ENCODE assay signal across 9 cellular contexts in the genomic region with DNA sequence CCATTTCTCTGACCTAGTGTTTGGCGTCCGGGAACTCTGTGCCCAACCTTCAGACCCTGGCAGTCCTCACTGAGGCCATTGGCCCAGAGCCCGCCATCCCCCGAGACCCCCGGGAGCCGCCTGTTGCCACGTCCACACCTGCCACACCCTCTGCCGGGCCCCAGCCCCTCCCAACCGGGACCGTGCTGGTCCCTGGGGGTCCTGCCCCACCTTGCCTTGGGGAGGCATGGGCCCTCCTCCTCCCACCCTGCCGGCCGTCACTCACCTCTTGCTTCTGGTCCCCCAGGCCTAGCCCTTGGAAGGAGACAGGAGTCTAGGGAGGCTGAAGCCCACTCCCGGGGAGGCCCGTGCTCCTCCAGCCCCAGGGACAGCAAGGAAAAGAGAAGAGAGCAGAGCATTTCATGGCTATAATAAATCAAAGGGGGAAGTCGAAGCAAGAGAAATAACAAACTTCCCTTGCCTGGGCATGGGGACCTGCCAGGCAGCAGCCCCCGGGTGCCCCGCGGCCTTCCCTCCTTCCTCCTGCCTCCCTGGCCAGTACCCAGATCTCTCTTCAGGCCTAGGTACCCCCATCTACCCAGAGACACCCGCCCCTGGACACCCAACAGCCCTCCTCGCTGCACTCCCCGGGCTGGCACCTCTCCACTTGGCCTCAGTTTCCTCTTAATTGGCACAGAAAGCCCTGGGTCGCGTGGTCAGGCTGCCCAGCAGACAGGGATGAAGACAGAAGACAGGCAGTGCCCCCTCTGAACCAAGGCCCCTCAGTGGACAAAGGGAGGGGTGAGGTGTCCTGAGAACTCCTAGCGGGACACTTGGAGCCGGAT. TPM values are rescaled to one million over a fixed set of nuclear protein-coding genes. Genes with fewer than 3 reads are reported as not detected.
A peak's percentile ranks its signal among the peaks of the same experiment; 100 is the strongest.
DNase-seq lines count a peak whose midpoint lies in the region.
"Had no signal": no experiment of that assay in that cellular context is flagged by ENCODE, and none has a peak within 500 bp of the region (broad histone marks: within the 10 kb centered on the region; RNA-seq: fewer than 3 reads in every experiment).

No MANE protein-coding gene starts in this region.

- H3K4me3 ChIP-seq in CD8-positive, alpha-beta memory T cell (ENCODE audit: low read length): peak overlapping the region; percentile 68
- H3K4me3 ChIP-seq in mucosa of stomach (ENCODE audit: low read length): no peak overlapping the region

- CTCF ChIA-PET in CD8-positive, alpha-beta memory T cell (lab: Charles Lee): interaction anchor here (1.3 to 10.0 kb wide), 2 partner anchors 17 to 23 kb away, joined by 3 to 106 read pairs; no protein-coding TSS in a partner anchor
- CTCF ChIA-PET in activated CD4-positive, alpha-beta memory T cell treated with anti-CD3 and anti-CD28 coated beads for 36 hours (lab: Charles Lee): interaction anchor here (0.7 kb wide), 1 partner anchor 17 kb away, joined by 3 read pairs; no protein-coding TSS in a partner anchor

- no peak for DNase-seq in CD8-positive, alpha-beta memory T cell
- no peak for DNase-seq in activated CD4-positive, alpha-beta memory T cell treated with anti-CD3 and anti-CD28 coated beads for 36 hours
- DNase-seq in cerebellum (ENCODE audit: low spot score): no peak
- no peak for DNase-seq in NCI-H446 (lab: John Stamatoyannopoulos, UW)
- DNase-seq in 8988T: no peak
- DNase-seq: EL had no signal

- peak overlapping the region; percentile 41 for H3K9ac ChIP-seq in mucosa of stomach (ENCODE audit: low read length)

- H3K4me1 ChIP-seq in CD8-positive, alpha-beta memory T cell (ENCODE audit: insufficient read depth, low read length): peaks cover 39% of the 10 kb centered on the region
- peaks cover 2% of the 10 kb centered on the region for H3K4me1 ChIP-seq in mucosa of stomach (ENCODE audit: control insufficient read depth, insufficient read depth, low read length)

- peak overlapping the region; percentile 60 to 93 (median 86) for H3K27ac Mint-ChIP-seq in CD8-positive, alpha-beta memory T cell
- peak overlapping the region; percentile 82 for H3K27ac Mint-ChIP-seq in activated CD4-positive, alpha-beta memory T cell treated with anti-CD3 and anti-CD28 coated beads for 36 hours
- H3K27ac Mint-ChIP-seq: brain had no signal

- no peaks in the 10 kb centered on the region for H3K27me3 Mint-ChIP-seq in CD8-positive, alpha-beta memory T cell
- no peaks in the 10 kb centered on the region for H3K27me3 Mint-ChIP-seq in activated CD4-positive, alpha-beta memory T cell treated with anti-CD3 and anti-CD28 coated beads for 36 hours
- H3K27me3 Mint-ChIP-seq: brain had no signal

- H3K4me1 Mint-ChIP-seq in CD8-positive, alpha-beta memory T cell: peaks cover 36 to 72% (median 51%) of the 10 kb centered on the region in 3 donors
- peaks cover 22% of the 10 kb centered on the region for H3K4me1 Mint-ChIP-seq in activated CD4-positive, alpha-beta memory T cell treated with anti-CD3 and anti-CD28 coated beads for 36 hours (ENCODE audit: low read depth)

- peak overlapping the region; percentile 79 for H3K27ac ChIP-seq in CD8-positive, alpha-beta memory T cell (ENCODE audit: low read depth, low read length)

- POLR2A ChIA-PET in CD8-positive, alpha-beta memory T cell (lab: Charles Lee): no interaction called here
- POLR2A ChIA-PET in activated CD4-positive, alpha-beta memory T cell treated with anti-CD3 and anti-CD28 coated beads for 36 hours (lab: Charles Lee): interaction anchor here (0.6 kb wide), 2 partner anchors 59 to 169 kb away, joined by 3 read pairs; no protein-coding TSS in a partner anchor

- peaks cover 0 to 1% (median 0%) of the 10 kb centered on the region in 3 donors for H3K36me3 Mint-ChIP-seq in CD8-positive, alpha-beta memory T cell
- no peaks in the 10 kb centered on the region for H3K36me3 Mint-ChIP-seq in activated CD4-positive, alpha-beta memory T cell treated with anti-CD3 and anti-CD28 coated beads for 36 hours
- H3K36me3 Mint-ChIP-seq: brain had no signal

- no peaks in the 10 kb centered on the region for H3K9me3 ChIP-seq in CD8-positive, alpha-beta memory T cell (ENCODE audit: low read length)
- H3K9me3 ChIP-seq in mucosa of stomach (ENCODE audit: control insufficient read depth, low read length): no peaks in the 10 kb centered on the region

- peak overlapping the region in 6 of 7 donors; percentile 29 to 73 (median 58) for H3K4me3 Mint-ChIP-seq in CD8-positive, alpha-beta memory T cell
- H3K4me3 Mint-ChIP-seq in activated CD4-positive, alpha-beta memory T cell treated with anti-CD3 and anti-CD28 coated beads for 36 hours: no peak overlapping the region
- H3K4me3 Mint-ChIP-seq: brain had no signal

- intact Hi-C loops in activated CD4-positive, alpha-beta memory T cell treated with anti-CD3 and anti-CD28 coated beads for 36 hours (cut with micrococcal nuclease): no loop called here

- no peaks in the 10 kb centered on the region for H3K36me3 ChIP-seq in CD8-positive, alpha-beta memory T cell (ENCODE audit: insufficient read depth, low read length)
- H3K36me3 ChIP-seq in mucosa of stomach (ENCODE audit: control insufficient read depth, insufficient read depth, low read length): no peaks in the 10 kb centered on the region

- H3K9me3 Mint-ChIP-seq in CD8-positive, alpha-beta memory T cell: no peaks in the 10 kb centered on the region
- no peaks in the 10 kb centered on the region for H3K9me3 Mint-ChIP-seq in activated CD4-positive, alpha-beta memory T cell treated with anti-CD3 and anti-CD28 coated beads for 36 hours
- H3K9me3 Mint-ChIP-seq: brain had no signal

- no peaks in the 10 kb centered on the region for H3K27me3 ChIP-seq in CD8-positive, alpha-beta memory T cell (ENCODE audit: insufficient read depth, low read length, poor library complexity, severe bottlenecking)
- no peaks in the 10 kb centered on the region for H3K27me3 ChIP-seq in mucosa of stomach (ENCODE audit: control insufficient read depth, insufficient read depth, low read length)

RNA-seq across cellular contexts. Expression of a gene that starts 13.0 kb away (rescaled TPM):
- total RNA-seq in CD8-positive, alpha-beta memory T cell: 10 to 100 TPM; 20.2 to 23.4 TPM
- 39.4 TPM for polyA plus RNA-seq in CD8-positive, alpha-beta memory T cell
- total RNA-seq in activated CD4-positive, alpha-beta memory T cell treated with anti-CD3 and anti-CD28 coated beads for 36 hours: 10 to 100 TPM; 17.7 to 18.0 TPM
- 10.7 TPM for total RNA-seq in cerebellum

RNA-seq across cellular contexts. Expression of a gene that starts 17.1 kb away (rescaled TPM):
- total RNA-seq in CD8-positive, alpha-beta memory T cell: 1 to 10 TPM; 1.8 to 2.0 TPM
- not detected for polyA plus RNA-seq in CD8-positive, alpha-beta memory T cell
- not detected for total RNA-seq in activated CD4-positive, alpha-beta memory T cell treated with anti-CD3 and anti-CD28 coated beads for 36 hours
- 1.2 TPM for total RNA-seq in cerebellum

RNA-seq across cellular contexts. Expression of a gene that starts 30.8 kb away (rescaled TPM):
- total RNA-seq in CD8-positive, alpha-beta memory T cell: 100 to 1,000 TPM; 200 to 219 TPM
- 118 TPM for polyA plus RNA-seq in CD8-positive, alpha-beta memory T cell
- 100 to 1,000 TPM; 143 to 148 TPM for total RNA-seq in activated CD4-positive, alpha-beta memory T cell treated with anti-CD3 and anti-CD28 coated beads for 36 hours
- total RNA-seq in cerebellum: 55.3 TPM

RNA-seq across cellular contexts. Expression of a gene that starts 42.9 kb away (rescaled TPM):
- not detected for total RNA-seq in CD8-positive, alpha-beta memory T cell
- not detected for polyA plus RNA-seq in CD8-positive, alpha-beta memory T cell
- total RNA-seq in activated CD4-positive, alpha-beta memory T cell treated with anti-CD3 and anti-CD28 coated beads for 36 hours: not detected
- total RNA-seq in cerebellum: 0.18 TPM
- total RNA-seq: mucosa of gallbladder had no signal

RNA-seq across cellular contexts. Expression of a gene that starts 53.5 kb away (rescaled TPM):
- total RNA-seq in CD8-positive, alpha-beta memory T cell: under 1 TPM; 0.29 to 0.79 TPM
- polyA plus RNA-seq in CD8-positive, alpha-beta memory T cell: not detected
- total RNA-seq in activated CD4-positive, alpha-beta memory T cell treated with anti-CD3 and anti-CD28 coated beads for 36 hours: under 1 TPM in 1 of 2 experiments, not detected in 1; 0.22 TPM
- total RNA-seq in cerebellum: not detected
